In genomic region chr2:193024791-193025190, GRCh38 we compare ENCODE assay signal across 8 cellular contexts.
"Had no signal": no experiment of that assay in that cellular context is flagged by ENCODE, and none has a peak within 500 bp of the region (broad histone marks: within the 10 kb centered on the region; RNA-seq: fewer than 3 reads in every experiment).

No MANE protein-coding gene starts in this region.

- DNase-seq: GDM1, GF-D8 had no signal

- FAIRE-seq: G401.6, GM12878, GM12891, GM12892, GM18507, GM19239 had no signal

- ATAC-seq: GM12878 had no signal

- H3K4me3 ChIP-seq: GM12878 had no signal
